Comparison of ENCODE assay signal across 1 cellular context in the genomic region with DNA sequence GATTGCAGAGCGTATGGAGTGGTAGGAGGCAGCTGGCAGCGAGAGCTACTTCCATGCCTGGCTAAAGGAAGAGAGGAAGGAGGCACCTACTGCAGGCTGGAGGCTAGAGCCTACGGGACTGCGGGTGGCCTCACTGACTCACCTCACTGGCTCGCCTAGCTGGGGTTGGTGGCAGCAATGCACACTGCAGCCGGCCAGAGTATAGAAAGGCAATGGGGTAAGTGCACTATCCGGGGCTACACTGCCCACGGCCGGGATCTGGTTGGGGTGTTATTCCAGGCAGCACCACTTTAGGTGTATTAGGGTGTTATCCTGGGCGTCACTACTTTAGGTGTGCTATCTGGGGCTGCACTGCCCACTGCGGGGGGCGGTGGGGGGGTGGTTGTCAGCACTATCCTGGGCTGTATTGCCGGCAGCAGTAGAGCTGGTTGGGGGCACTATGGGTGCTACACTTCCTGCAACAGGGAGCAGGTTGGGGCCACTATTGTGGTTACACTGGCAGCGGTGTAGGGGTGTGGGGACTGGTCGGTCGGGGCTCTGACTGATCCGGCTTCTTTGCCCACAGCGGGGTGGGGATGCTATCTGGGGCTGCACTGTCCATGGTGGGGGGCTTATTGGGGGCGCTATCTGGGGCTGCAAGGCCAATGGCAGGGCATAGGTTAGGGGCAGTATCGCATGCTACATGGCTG.
TF ChIP-seq lines count a peak whose summit lies in the region.

No MANE protein-coding gene starts in this region.

TF ChIP-seq in K562, 482 proteins besides CTCF, POLR2A, EP300 and RAD21:
- TF ChIP-seq TEAD2 (tag; IDR thresholded peaks at IDR 0.05) (0 out of 2 replicates have a peak, but pooled peaks have one; percentile 44), ZFP1 (CRISPR knock-in tag; IDR thresholded peaks at IDR 0.05) (no peak), MAFG (tag; conservative IDR thresholded peaks at IDR 0.05) (no peak)
- TF ChIP-seq, protein P1, sequence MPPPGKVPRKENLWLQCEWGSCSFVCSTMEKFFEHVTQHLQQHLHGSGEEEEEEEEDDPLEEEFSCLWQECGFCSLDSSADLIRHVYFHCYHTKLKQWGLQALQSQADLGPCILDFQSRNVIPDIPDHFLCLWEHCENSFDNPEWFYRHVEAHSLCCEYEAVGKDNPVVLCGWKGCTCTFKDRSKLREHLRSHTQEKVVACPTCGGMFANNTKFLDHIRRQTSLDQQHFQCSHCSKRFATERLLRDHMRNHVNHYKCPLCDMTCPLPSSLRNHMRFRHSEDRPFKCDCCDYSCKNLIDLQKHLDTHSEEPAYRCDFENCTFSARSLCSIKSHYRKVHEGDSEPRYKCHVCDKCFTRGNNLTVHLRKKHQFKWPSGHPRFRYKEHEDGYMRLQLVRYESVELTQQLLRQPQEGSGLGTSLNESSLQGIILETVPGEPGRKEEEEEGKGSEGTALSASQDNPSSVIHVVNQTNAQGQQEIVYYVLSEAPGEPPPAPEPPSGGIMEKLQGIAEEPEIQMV (tag; conservative IDR thresholded peaks at IDR 0.05; ENCODE audit: low read depth): no peak
- TF ChIP-seq, protein P2, sequence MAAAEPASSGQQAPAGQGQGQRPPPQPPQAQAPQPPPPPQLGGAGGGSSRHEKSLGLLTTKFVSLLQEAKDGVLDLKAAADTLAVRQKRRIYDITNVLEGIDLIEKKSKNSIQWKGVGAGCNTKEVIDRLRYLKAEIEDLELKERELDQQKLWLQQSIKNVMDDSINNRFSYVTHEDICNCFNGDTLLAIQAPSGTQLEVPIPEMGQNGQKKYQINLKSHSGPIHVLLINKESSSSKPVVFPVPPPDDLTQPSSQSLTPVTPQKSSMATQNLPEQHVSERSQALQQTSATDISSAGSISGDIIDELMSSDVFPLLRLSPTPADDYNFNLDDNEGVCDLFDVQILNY (CRISPR knock-in tag; IDR thresholded peaks at IDR 0.05): no peak
- TF ChIP-seq, protein P3, sequence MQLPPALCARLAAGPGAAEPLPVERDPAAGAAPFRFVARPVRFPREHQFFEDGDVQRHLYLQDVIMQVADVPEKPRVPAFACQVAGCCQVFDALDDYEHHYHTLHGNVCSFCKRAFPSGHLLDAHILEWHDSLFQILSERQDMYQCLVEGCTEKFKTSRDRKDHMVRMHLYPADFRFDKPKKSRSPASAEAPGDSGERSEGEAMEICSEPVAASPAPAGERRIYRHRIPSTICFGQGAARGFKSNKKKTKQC (CRISPR knock-in tag; IDR thresholded peaks at IDR 0.05): no peak
- TF ChIP-seq, protein P4, sequence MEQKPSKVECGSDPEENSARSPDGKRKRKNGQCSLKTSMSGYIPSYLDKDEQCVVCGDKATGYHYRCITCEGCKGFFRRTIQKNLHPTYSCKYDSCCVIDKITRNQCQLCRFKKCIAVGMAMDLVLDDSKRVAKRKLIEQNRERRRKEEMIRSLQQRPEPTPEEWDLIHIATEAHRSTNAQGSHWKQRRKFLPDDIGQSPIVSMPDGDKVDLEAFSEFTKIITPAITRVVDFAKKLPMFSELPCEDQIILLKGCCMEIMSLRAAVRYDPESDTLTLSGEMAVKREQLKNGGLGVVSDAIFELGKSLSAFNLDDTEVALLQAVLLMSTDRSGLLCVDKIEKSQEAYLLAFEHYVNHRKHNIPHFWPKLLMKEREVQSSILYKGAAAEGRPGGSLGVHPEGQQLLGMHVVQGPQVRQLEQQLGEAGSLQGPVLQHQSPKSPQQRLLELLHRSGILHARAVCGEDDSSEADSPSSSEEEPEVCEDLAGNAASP (IDR thresholded peaks at IDR 0.05): no peak
